Comparison of ENCODE assay signal across 17 cellular contexts in genomic region chr11:34784318-34784841, GRCh38.
"Had no signal": no experiment of that assay in that cellular context is flagged by ENCODE, and none has a peak within 500 bp of the region (broad histone marks: within the 10 kb centered on the region; RNA-seq: fewer than 3 reads in every experiment).

No MANE protein-coding gene starts in this region.

- ATAC-seq: activated CD8-positive, alpha-beta memory T cell treated with anti-CD3 and anti-CD28 coated beads, Interleukin-2, amount 10 ng/mL, durations not matched to agents 7 days and 5 days; activated T-helper 17 cell treated with anti-CD3 and anti-CD28 coated beads, Interleukin-2, amount 50 U/mL, for 72 hours; left lung; stimulated activated naive CD8-positive, alpha-beta T cell treated with anti-CD3 and anti-CD28 coated beads, Interleukin-15, amount 100 ng/mL, for 72 hours had no signal

- H3K36me3 ChIP-seq: brain microvascular endothelial cell, colonic mucosa, left lung, right atrium auricular region had no signal

- H3K4me1 ChIP-seq: colonic mucosa, left lung, right atrium auricular region had no signal

- DNase-seq: activated B cell treated with CpG ODN at 0.5 μM for 24 hours; activated CD4-positive, alpha-beta memory T cell treated with anti-CD3 and anti-CD28 coated beads, Interleukin-2, amount 10 ng/mL, durations not matched to agents 7 days and 5 days; activated CD4-positive, alpha-beta T cell treated with anti-CD3 and anti-CD28 coated beads for 4 hours; activated CD8-positive, alpha-beta memory T cell treated with anti-CD3 and anti-CD28 coated beads, Interleukin-2, amount 10 ng/mL, durations not matched to agents 7 days and 5 days; activated naive CD4-positive, alpha-beta T cell treated with anti-CD3 and anti-CD28 coated beads for 36 hours; aorta; brain microvascular endothelial cell; colonic mucosa; hippocampal formation; islet precursor cell; left lung; stimulated activated CD4-positive, alpha-beta T cell treated with anti-CD3 and anti-CD28 coated beads, Interleukin-15, amount 100 ng/mL, for 24 hours; stimulated activated CD4-positive, alpha-beta T cell treated with anti-CD3 and anti-CD28 coated beads, Interleukin-4, amount 100 ng/mL, for 1 hour; stimulated activated naive CD8-positive, alpha-beta T cell treated with anti-CD3 and anti-CD28 coated beads, Interleukin-15, amount 100 ng/mL, for 72 hours; trophoblast cell had no signal

- H3K4me3 ChIP-seq: colonic mucosa, left lung, right atrium auricular region had no signal

- H3K27ac ChIP-seq: brain microvascular endothelial cell, colonic mucosa, left lung, right atrium auricular region had no signal

- H3K27me3 ChIP-seq: brain microvascular endothelial cell, colonic mucosa, left lung, right atrium auricular region had no signal

- H3K9me3 ChIP-seq: colonic mucosa, left lung, right atrium auricular region had no signal
